23 cellular contexts compared by ENCODE assay signal in genomic region chr4:107077192-107077591, GRCh38. TPM values are rescaled to one million over a fixed set of nuclear protein-coding genes. Genes with fewer than 3 reads are reported as not detected.
"Had no signal": no experiment of that assay in that cellular context is flagged by ENCODE, and none has a peak within 500 bp of the region (broad histone marks: within the 10 kb centered on the region; RNA-seq: fewer than 3 reads in every experiment).

No MANE protein-coding gene starts in this region.

- H3K4me1 ChIP-seq: esophagus squamous epithelium, gastrocnemius medialis, heart left ventricle, left lung, lower lobe of right lung had no signal

- H3K27me3 ChIP-seq: esophagus squamous epithelium, gastrocnemius medialis, heart left ventricle, hepatocyte, left lung had no signal

- H3K79me2 ChIP-seq: hepatocyte had no signal

- H3K4me2 ChIP-seq: hepatocyte had no signal

- ATAC-seq: esophagus mucosa; gastrocnemius medialis; heart left ventricle; left cardiac atrium; left lung; left ventricle myocardium superior; lower lobe of right lung; mucosa of descending colon; naive thymus-derived CD4-positive, alpha-beta T cell had no signal

- H2AFZ ChIP-seq: hepatocyte had no signal

- DNase-seq: dermis blood vessel endothelial cell; dorsolateral prefrontal cortex; effector CD4-positive, alpha-beta T cell; effector memory CD4-positive, alpha-beta T cell; esophagus squamous epithelium; foreskin fibroblast; foreskin melanocyte; gastrocnemius medialis; heart left ventricle; hypothalamus; immature natural killer cell; left cardiac atrium; left lung; left ventricle myocardium superior; lower lobe of right lung; mesenchymal stem cell; mucosa of descending colon; naive thymus-derived CD4-positive, alpha-beta T cell had no signal

- H3K4me3 ChIP-seq: coronary artery, dorsolateral prefrontal cortex, esophagus squamous epithelium, gastrocnemius medialis, heart left ventricle, hepatocyte, left lung, lower lobe of right lung, mucosa of descending colon had no signal

- H3K9me3 ChIP-seq: esophagus squamous epithelium, gastrocnemius medialis, lower lobe of right lung, mucosa of descending colon had no signal

- H3K27ac ChIP-seq: coronary artery, dorsolateral prefrontal cortex, esophagus squamous epithelium, gastrocnemius medialis, heart left ventricle, hepatocyte, left lung, lower lobe of right lung had no signal

- H3K36me3 ChIP-seq: esophagus squamous epithelium, gastrocnemius medialis, heart left ventricle, left lung, lower lobe of right lung had no signal

RNA-seq across cellular contexts. Expression of gene DKK2, which starts 41.1 kb away (rescaled TPM):
- total RNA-seq: dermis blood vessel endothelial cell; esophagus mucosa; kidney epithelial cell; lung microvascular endothelial cell; naive thymus-derived CD4-positive, alpha-beta T cell had no signal
- polyA plus RNA-seq: immature natural killer cell; naive thymus-derived CD4-positive, alpha-beta T cell had no signal
